ENCODE assay signal across 9 cellular contexts in the genomic region with DNA sequence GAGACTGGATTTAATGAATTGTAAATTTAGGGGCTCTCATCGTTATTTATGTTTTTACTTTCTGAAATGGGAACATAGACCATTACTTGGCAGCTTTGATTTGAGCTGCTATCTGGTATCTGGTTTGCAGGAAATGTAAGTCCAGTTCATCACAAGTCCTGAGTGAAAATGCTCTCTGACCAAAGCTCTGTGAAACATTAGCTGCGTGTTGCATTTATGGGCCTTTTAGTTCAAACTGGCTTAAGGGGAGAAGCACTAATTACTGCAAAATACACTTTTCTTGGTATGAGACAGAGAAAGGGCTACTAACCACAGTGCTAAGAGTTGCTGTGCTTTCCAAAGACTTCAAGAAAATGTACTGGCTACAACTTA. TPM values are rescaled to one million over a fixed set of nuclear protein-coding genes. Genes with fewer than 3 reads are reported as not detected.
DNase-seq lines count a peak whose midpoint lies in the region; ATAC-seq, FAIRE-seq and TF ChIP-seq lines count a peak whose summit lies in the region.
"Had no signal": no experiment of that assay in that cellular context is flagged by ENCODE, and none has a peak within 500 bp of the region (broad histone marks: within the 10 kb centered on the region; RNA-seq: fewer than 3 reads in every experiment).

No MANE protein-coding gene starts in this region.

- H3K4me1 ChIP-seq in A549, result no peaks in the 10 kb centered on the region
- H3K4me1 ChIP-seq in esophagus muscularis mucosa, result peaks cover 15 to 59% (median 54%) of the 10 kb centered on the region in 4 donors

- peak overlapping the region in 1 of 10 donors; percentile 6 for H3K27ac Mint-ChIP-seq in naive thymus-derived CD8-positive, alpha-beta T cell

- CTCF ChIA-PET in A549 (lab: Yijun Ruan, JAX), result interaction anchor here (0.6 to 3.0 kb wide), 6 partner anchors 9 to 1812 kb away, joined by 3 to 18 read pairs (median 4); no protein-coding TSS in a partner anchor

- H3K36me3 Mint-ChIP-seq in naive thymus-derived CD8-positive, alpha-beta T cell, result peaks cover 0 to 5% (median 2%) of the 10 kb centered on the region in 3 donors

- TF ChIP-seq CTCF in A549 (IDR thresholded peaks at IDR 0.05) (no peak), esophagus muscularis mucosa (IDR thresholded peaks at IDR 0.05) (no peak)

- no peak for DNase-seq in A549 (ENCODE audit: low read depth in 1 of 2, low spot score in 1 of 2)
- no peak for DNase-seq in MG63
- DNase-seq in esophagus muscularis mucosa (ENCODE audit: extremely low spot score), result no peak
- no peak for DNase-seq in naive thymus-derived CD8-positive, alpha-beta T cell
- no peak for DNase-seq in NCI-H226
- DNase-seq in AG08396 (ENCODE audit: low spot score), result no peak
- no peak for DNase-seq in germinal center (ENCODE audit: low spot score)

- TF ChIP-seq RAD21 in A549 (conservative IDR thresholded peaks at IDR 0.05 in 1 of 2, IDR thresholded peaks at IDR 0.05 in 1 of 2), result no peak

- H3K36me3 ChIP-seq in MG63 (no peaks in the 10 kb centered on the region), esophagus muscularis mucosa (no peaks in the 10 kb centered on the region)

- ATAC-seq in A549 (peak; percentile 17 to 31; a peak in 3 of 6 replicates), GM19395 (IDR thresholded peaks at IDR 0.05; ENCODE audit: unreplicated experiment) (no peak)
- no peak for ATAC-seq in naive thymus-derived CD8-positive, alpha-beta T cell

- H3K4me1 Mint-ChIP-seq in naive thymus-derived CD8-positive, alpha-beta T cell, result peaks cover 6 to 16% (median 10%) of the 10 kb centered on the region in 4 donors

- FAIRE-seq in A549 (lab: Jason Lieb, UNC), result no peak

- H3K27me3 ChIP-seq in MG63, result no peaks in the 10 kb centered on the region
- no peaks in the 10 kb centered on the region for H3K27me3 ChIP-seq in esophagus muscularis mucosa

- peak overlapping the region; percentile 93 for H3K4me2 ChIP-seq in A549

- no peak for TF ChIP-seq EP300 in A549 (IDR thresholded peaks at IDR 0.05)
- no peak for TF ChIP-seq EP300 in esophagus muscularis mucosa (IDR thresholded peaks at IDR 0.05)

- H3K27me3 Mint-ChIP-seq in naive thymus-derived CD8-positive, alpha-beta T cell, result peaks cover 0 to 4% (median 3%) of the 10 kb centered on the region in 5 donors

- WGBS in A549 (ENCODE audit: missing lambda C conversion rate), result 3% methylated on average over 2 of the region's 2 CpGs
- WGBS in esophagus muscularis mucosa, result 3% methylated on average over 2 of the region's 2 CpGs

- TF ChIP-seq POLR2A in A549 (IDR thresholded peaks at IDR 0.05; ENCODE audit: low read length) (no peak), esophagus muscularis mucosa (IDR thresholded peaks at IDR 0.05; ENCODE audit: low read depth) (no peak)

- intact Hi-C loops in esophagus muscularis mucosa (cut with DNase I), result loop anchor here (10.0 kb wide), 1 partner anchor 735 kb away; no protein-coding TSS in a partner anchor

- POLR2A ChIA-PET in A549 (lab: Yijun Ruan, JAX), result interaction anchor here (0.6 to 1.7 kb wide), 2 partner anchors 9 to 1900 kb away, joined by 3 to 4 read pairs; no protein-coding TSS in a partner anchor
- POLR2A ChIA-PET in naive thymus-derived CD8-positive, alpha-beta T cell (lab: Charles Lee), result interaction anchor here (0.6 kb wide), 1 partner anchor 184 kb away, joined by 3 read pairs; no protein-coding TSS in a partner anchor

- H3K4me3 ChIP-seq in A549 (peak overlapping the region; percentile 61), MG63 (peak overlapping the region; percentile 41), esophagus muscularis mucosa (peak overlapping the region; percentile 53 to 72 (median 66))

- peak overlapping the region in 9 of 10 donors; percentile 54 to 80 (median 69) for H3K4me3 Mint-ChIP-seq in naive thymus-derived CD8-positive, alpha-beta T cell

- peaks cover 0 to 1% (median 0%) of the 10 kb centered on the region in 9 donors for H3K9me3 Mint-ChIP-seq in naive thymus-derived CD8-positive, alpha-beta T cell

- H3K27ac ChIP-seq in A549 (peak overlapping the region; percentile 63 to 81), esophagus muscularis mucosa (replicated peaks in 1 of 4) (peak overlapping the region; percentile 65 to 68 (median 66))

- H3K9me3 ChIP-seq in A549, result no peaks in the 10 kb centered on the region
- no peaks in the 10 kb centered on the region for H3K9me3 ChIP-seq in MG63
- no peaks in the 10 kb centered on the region for H3K9me3 ChIP-seq in esophagus muscularis mucosa

TF ChIP-seq in A549, 52 proteins besides CTCF, POLR2A, EP300 and RAD21:
- TF ChIP-seq HEYL (CRISPR knock-in tag; IDR thresholded peaks at IDR 0.05) (no peak), FOSB (CRISPR knock-in tag; IDR thresholded peaks at IDR 0.05) (no peak)
TF ChIP-seq in A549: peak in this region for 0.

RNA-seq across cellular contexts. Expression of a gene that starts 0.5 kb away (rescaled TPM):
- polyA plus RNA-seq in A549 (2011; rRNA removed) (18.8 and 23.3 TPM in 2 replicates), A549 (2017; fragmentation: RNase III; extraction: RNeasy Plus Mini Kit Qiagen cat#74134 plus additional on column Dnase treatment) (10.1 to 11.3 TPM (median 10.7 TPM) in 3 replicates)
- polyA plus RNA-seq in A549 (2012; cell fraction: cytosol; rRNA removed), result 6.7 and 7.3 TPM in 2 replicates
- polyA plus RNA-seq in A549 (2012; cell fraction: nucleus; rRNA removed), result 6.0 and 8.9 TPM in 2 replicates
- 11.8 and 13.5 TPM in 2 replicates for polyA minus RNA-seq in A549 (2011; rRNA and poly(A)+ RNA removed)
- 1.2 and 1.8 TPM in 2 replicates for total RNA-seq in MG63 (2014; rRNA removed; shearing (Covaris generic); ENCODE audit: low replicate concordance)
- total RNA-seq in esophagus muscularis mucosa, result 10 to 100 TPM; 23.0 to 59.7 (median 45.0) TPM
- total RNA-seq in naive thymus-derived CD8-positive, alpha-beta T cell, result not detected
- polyA plus RNA-seq in naive thymus-derived CD8-positive, alpha-beta T cell, result not detected

RNA-seq across cellular contexts. Expression of a gene that starts 42.3 kb away (rescaled TPM):
- not detected in 2 replicates for polyA plus RNA-seq in A549 (2011; rRNA removed)
- polyA plus RNA-seq in A549 (2012; cell fraction: cytosol; rRNA removed), result not detected in 2 replicates
- not detected in 2 replicates for polyA plus RNA-seq in A549 (2012; cell fraction: nucleus; rRNA removed)
- not detected in 3 replicates for polyA plus RNA-seq in A549 (2017; fragmentation: RNase III; extraction: RNeasy Plus Mini Kit Qiagen cat#74134 plus additional on column Dnase treatment)
- not detected in 2 replicates for polyA minus RNA-seq in A549 (2011; rRNA and poly(A)+ RNA removed)
- not detected in 2 replicates for total RNA-seq in MG63 (2014; rRNA removed; shearing (Covaris generic); ENCODE audit: low replicate concordance)
- 10 to 100 TPM; 15.7 to 41.9 (median 26.0) TPM for total RNA-seq in esophagus muscularis mucosa
- total RNA-seq in naive thymus-derived CD8-positive, alpha-beta T cell, result not detected
- polyA plus RNA-seq in naive thymus-derived CD8-positive, alpha-beta T cell, result under 1 TPM in 1 of 3 donors, not detected in 2; 0.07 TPM
- total RNA-seq: NCI-H460 had no signal

Comparison
In these comparisons a context has a peak if more than half of its experiments do, and no peak if none do; other contexts are left out.
1. ATAC-seq: peak in A549 (2 of 2); none in naive thymus-derived CD8-positive, alpha-beta T cell (0 of 2) and GM19395 (single experiment).
2. RNA of a gene that starts 42.3 kb away (total RNA-seq): 15.7 to 41.9 TPM in esophagus muscularis mucosa; not detected in MG63 and not detected in naive thymus-derived CD8-positive, alpha-beta T cell; every median in the first group is over 10 times any median in the second.
3. Peak in every context shown above with its lines, with median percentiles within 50 percentile points of each other: H3K4me3 ChIP-seq.